In genomic region chr19:4537953-4538600, GRCh38 we compare ENCODE assay signal across 22 cellular contexts. TPM values are rescaled to one million over a fixed set of nuclear protein-coding genes. Genes with fewer than 3 reads are reported as not detected.
DNase-seq lines count a peak whose midpoint lies in the region; ATAC-seq, FAIRE-seq and TF ChIP-seq lines count a peak whose summit lies in the region.
"Had no signal": no experiment of that assay in that cellular context is flagged by ENCODE, and none has a peak within 500 bp of the region (broad histone marks: within the 10 kb centered on the region; RNA-seq: fewer than 3 reads in every experiment).

No MANE protein-coding gene starts in this region.

- no peak overlapping the region for H3K27ac Mint-ChIP-seq in H9
- H3K27ac Mint-ChIP-seq: activated naive CD8-positive, alpha-beta T cell; stimulated activated naive CD8-positive, alpha-beta T cell treated with anti-CD3 and anti-CD28 coated beads, Interleukin-15, amount 100 ng/mL, for 72 hours; T-helper 17 cell had no signal

- H3K4me2 ChIP-seq in H9 (ENCODE audit: insufficient read depth, insufficient read length, low read length) = no peak overlapping the region

- no peak overlapping the region for H3K4me3 Mint-ChIP-seq in H9
- H3K4me3 Mint-ChIP-seq: activated naive CD8-positive, alpha-beta T cell; stimulated activated naive CD8-positive, alpha-beta T cell treated with anti-CD3 and anti-CD28 coated beads, Interleukin-15, amount 100 ng/mL, for 72 hours; T-helper 17 cell had no signal

- no peak overlapping the region for H4K5ac ChIP-seq in H9 (ENCODE audit: insufficient read length, low read depth, low read length)

- peaks cover 3% of the 10 kb centered on the region for H3K23me2 ChIP-seq in H9 (ENCODE audit: insufficient read length, low read depth, low read length, poor library complexity, severe bottlenecking)

- no peak overlapping the region for H3K18ac ChIP-seq in H9 (ENCODE audit: insufficient read length, low read depth, low read length)

- H3K79me2 ChIP-seq in H9 (ENCODE audit: insufficient read depth, low read length) = no peaks in the 10 kb centered on the region

- ATAC-seq in body of pancreas (no peak), pancreas (no peak), GM18517 (IDR thresholded peaks at IDR 0.05; ENCODE audit: unreplicated experiment) (no peak)
- ATAC-seq: stimulated activated naive CD8-positive, alpha-beta T cell treated with anti-CD3 and anti-CD28 coated beads, Interleukin-15, amount 100 ng/mL, for 72 hours; T-helper 17 cell had no signal

- no peak overlapping the region; the same call in 1 of the 2 replicates for H3K14ac ChIP-seq in H9 (ENCODE audit: insufficient read depth, low read length)

- no peaks in the 10 kb centered on the region for H3K79me1 ChIP-seq in H9 (ENCODE audit: insufficient read depth, low read depth, low read length, poor library complexity, severe bottlenecking)

- no peak overlapping the region for H3K4ac ChIP-seq in H9 (ENCODE audit: low read depth, low read length)

- no peak for TF ChIP-seq POLR2A in body of pancreas (IDR thresholded peaks at IDR 0.05)

- no peaks in the 10 kb centered on the region for H4K20me1 ChIP-seq in H9 (ENCODE audit: control insufficient read depth, insufficient read depth, insufficient read length)

- H3K27me3 Mint-ChIP-seq in H9 (ENCODE audit: low read depth) = peaks cover 47% of the 10 kb centered on the region
- H3K27me3 Mint-ChIP-seq: activated naive CD8-positive, alpha-beta T cell had no signal

- H3K9me3 Mint-ChIP-seq in H9 = peaks cover 0 to 4% of the 10 kb centered on the region in 2 experiments; a peak in 2 of 5 replicates
- H3K9me3 Mint-ChIP-seq: stimulated activated naive CD8-positive, alpha-beta T cell treated with anti-CD3 and anti-CD28 coated beads, Interleukin-15, amount 100 ng/mL, for 72 hours had no signal

- H2BK5ac ChIP-seq in H9 (ENCODE audit: insufficient read length, low read length) = no peak overlapping the region

- H3K4me1 ChIP-seq in H9 (ENCODE audit: insufficient read depth, low read length) (no peaks in the 10 kb centered on the region), body of pancreas (peaks cover 81% of the 10 kb centered on the region), pancreas (peaks cover 8 to 36% (median 19%) of the 10 kb centered on the region in 3 donors)

- H3K9me3 ChIP-seq in H9 (ENCODE audit: control insufficient read depth, low read depth, low read length) (no peaks in the 10 kb centered on the region), body of pancreas (no peaks in the 10 kb centered on the region), pancreas (no peaks in the 10 kb centered on the region)
- H3K9me3 ChIP-seq: ascending aorta, transverse colon had no signal

- in situ Hi-C loops in brain microvascular endothelial cell (cut with HindIII; ENCODE audit: low pct_ligation_motif_present, low sequenced_read_pairs) = no loop called here

- no peaks in the 10 kb centered on the region for H3K36me3 Mint-ChIP-seq in H9 (ENCODE audit: insufficient read depth in 1 of 3, low read depth in 3 of 3)
- H3K36me3 Mint-ChIP-seq: activated naive CD8-positive, alpha-beta T cell had no signal

- no peak overlapping the region for H3K56ac ChIP-seq in H9 (ENCODE audit: insufficient read length, low read depth, low read length)

- intact Hi-C loops in body of pancreas (cut with DNase I) = no loop called here
- intact Hi-C loops in pancreas (cut with DNase I) = no loop called here

- H3K9ac ChIP-seq in H9 (ENCODE audit: extremely low read depth, insufficient read length, low read length) = no peak overlapping the region

- H3K27me3 ChIP-seq in H9 (ENCODE audit: insufficient read depth, low read length) (no peaks in the 10 kb centered on the region; the same call in 1 of the 2 replicates), body of pancreas (no peaks in the 10 kb centered on the region), pancreas (no peaks in the 10 kb centered on the region), brain microvascular endothelial cell (replicated peaks) (peaks cover 6% of the 10 kb centered on the region)
- H3K27me3 ChIP-seq: ascending aorta had no signal

- H4K91ac ChIP-seq in H9 (ENCODE audit: insufficient read length, low read depth, low read length) = no peak overlapping the region

- H3K27ac ChIP-seq in H9 (ENCODE audit: insufficient read length, low read depth, low read length) (no peak overlapping the region), body of pancreas (peak overlapping the region in 3 of 4 donors; percentile 82 to 90 (median 88)), pancreas (peak overlapping the region in 3 of 4 donors; percentile 24 to 88 (median 87)), brain microvascular endothelial cell (no peak overlapping the region)
- H3K27ac ChIP-seq: ascending aorta, SK-N-MC, transverse colon, VCaP had no signal

- no peak overlapping the region for H2AFZ ChIP-seq in H9 (ENCODE audit: low read length)

- H4K8ac ChIP-seq in H9 (replicated peaks; ENCODE audit: insufficient read length, low read depth, low read length) = no peak overlapping the region

- H3K23ac ChIP-seq in H9 (ENCODE audit: insufficient read length, low read depth, low read length) = no peak overlapping the region

- H3K36me3 ChIP-seq in body of pancreas (replicated peaks in 1 of 2; ENCODE audit: insufficient read depth in 1 of 2, low read depth in 2 of 2) (no peaks in the 10 kb centered on the region), pancreas (no peaks in the 10 kb centered on the region), brain microvascular endothelial cell (replicated peaks) (no peaks in the 10 kb centered on the region)
- H3K36me3 ChIP-seq: ascending aorta, transverse colon had no signal

- no CpG with 5 or more reads among the region's 27 CpGs for WGBS in H9 (ENCODE audit: extremely low coverage, insufficient read length, low lambda C conversion rate)
- 83 to 84% methylated on average over 11 to 27 of the region's 27 CpGs for WGBS in body of pancreas, 2 donors
- WGBS in pancreas, 2 donors = 66 to 75% methylated on average over 27 of the region's 27 CpGs

- DNase-seq in DMS153 treated with DMSO at 0.1 percent for 48 hours (lab: John Stamatoyannopoulos, UW; ENCODE audit: unreplicated experiment) (peak; percentile 14), DMS153 (lab: John Stamatoyannopoulos, UW) (no peak), H9 (peak; percentile 64), body of pancreas (no peak), pancreas (peak in 1 of 6 donors; percentile 77), brain microvascular endothelial cell (no peak), HuH-7 (ENCODE audit: low spot score) (no peak)
- DNase-seq: 8988T; foreskin fibroblast; IMR-90; islet precursor cell; occipital lobe; stimulated activated CD4-positive, alpha-beta T cell treated with anti-CD3 and anti-CD28 coated beads, Interleukin-12 subunit alpha, Interleukin-12 subunit beta, amount 100 ng/mL, for 4 hours; stimulated activated naive CD8-positive, alpha-beta T cell treated with anti-CD3 and anti-CD28 coated beads, Interleukin-15, amount 100 ng/mL, for 72 hours; T-helper 17 cell; transverse colon had no signal

- no peak overlapping the region for H2BK120ac ChIP-seq in H9 (ENCODE audit: low read depth, low read length, poor library complexity, severe bottlenecking)

- H2BK15ac ChIP-seq in H9 (ENCODE audit: low read depth, low read length) = no peak overlapping the region

- H3K4me1 Mint-ChIP-seq in H9 = peaks cover 6 to 15% of the 10 kb centered on the region in 2 experiments
- H3K4me1 Mint-ChIP-seq: T-helper 17 cell had no signal

- no peak for FAIRE-seq in pancreas (lab: Jason Lieb, UNC)

- no peak overlapping the region for H2BK12ac ChIP-seq in H9 (ENCODE audit: insufficient read length, low read depth, low read length)

- H3K4me3 ChIP-seq in body of pancreas (no peak overlapping the region), pancreas (peak overlapping the region in 1 of 4 donors; percentile 58), brain microvascular endothelial cell (ENCODE audit: low read depth, low read length) (no peak overlapping the region)
- H3K4me3 ChIP-seq: ascending aorta, SK-N-MC, transverse colon had no signal

- peak; percentile 43 for TF ChIP-seq CTCF in H9 (conservative IDR thresholded peaks at IDR 0.05)
- TF ChIP-seq CTCF in body of pancreas (IDR thresholded peaks at IDR 0.05) = no peak
- no peak for TF ChIP-seq CTCF in pancreas (IDR thresholded peaks at IDR 0.05)
- no peak for TF ChIP-seq CTCF in brain microvascular endothelial cell (IDR thresholded peaks at IDR 0.05; ENCODE audit: low read depth, low read length, missing control alignments)

- no peak overlapping the region for H3T11ph ChIP-seq in H9 (ENCODE audit: low read length)

- no peak overlapping the region for H2AK5ac ChIP-seq in H9 (ENCODE audit: insufficient read length, low read length)

- H2BK20ac ChIP-seq in H9 (ENCODE audit: low read depth, low read length, poor library complexity, severe bottlenecking) = no peak overlapping the region

RNA-seq across cellular contexts. Expression of gene LRG1, which starts 1.8 kb away (rescaled TPM):
- total RNA-seq in H9 (2021) (0.24 and 0.50 TPM in 2 replicates), body of pancreas (10 to 100 TPM in 1 of 2 donors, 1 to 10 TPM in 1; 8.8 to 21.1 TPM), pancreas (10 to 100 TPM in 5 of 6 donors, 1 to 10 TPM in 1; 7.9 to 53.6 (median 14.8) TPM)
- 10 to 100 TPM; 22.1 to 36.4 TPM for polyA plus RNA-seq in pancreas
- total RNA-seq: IMR-90, occipital lobe had no signal
- polyA plus RNA-seq: IMR-90 had no signal

RNA-seq across cellular contexts. Expression of gene PLIN5, which starts 3.1 kb away (rescaled TPM):
- total RNA-seq in H9 (2021) (2.7 and 3.9 TPM in 2 replicates), body of pancreas (100 to 1,000 TPM in 1 of 2 donors, 10 to 100 TPM in 1; 72.9 to 132 TPM), pancreas (10 to 100 TPM; 30.6 to 80.2 (median 41.3) TPM)
- 100 to 1,000 TPM; 193 to 533 TPM for polyA plus RNA-seq in pancreas
- total RNA-seq: IMR-90, T-helper 17 cell had no signal
- polyA plus RNA-seq: IMR-90 had no signal

RNA-seq across cellular contexts. Expression of gene PLIN4, which starts 19.8 kb away (rescaled TPM):
- 0.90 and 1.1 TPM in 2 replicates for total RNA-seq in H9 (2021)
- total RNA-seq in body of pancreas = 100 to 1,000 TPM in 1 of 2 donors, 10 to 100 TPM in 1; 18.9 to 125 TPM
- 10 to 100 TPM in 3 of 6 donors, 1 to 10 TPM in 3; 2.2 to 17.8 (median 9.2) TPM for total RNA-seq in pancreas
- 100 to 1,000 TPM in 1 of 2 donors, 10 to 100 TPM in 1; 23.6 to 138 TPM for polyA plus RNA-seq in pancreas
- total RNA-seq: epithelial cell of proximal tubule, T-helper 17 cell had no signal

RNA-seq across cellular contexts. Expression of gene SEMA6B, which starts 21.4 kb away (rescaled TPM):
- total RNA-seq in H9 (2021) = 38.4 and 38.7 TPM in 2 replicates
- total RNA-seq in body of pancreas = 10 to 100 TPM in 1 of 2 donors, 1 to 10 TPM in 1; 6.0 to 11.5 TPM
- 1 to 10 TPM; 2.2 to 4.7 (median 2.5) TPM for total RNA-seq in pancreas
- polyA plus RNA-seq in pancreas = 1 to 10 TPM; 4.4 TPM
- total RNA-seq: epithelial cell of proximal tubule had no signal

Comparison
In these comparisons a context has a peak if more than half of its experiments do, and no peak if none do; other contexts are left out.
1. DNase-seq: peak in DMS153 treated with DMSO at 0.1 percent for 48 hours (single experiment) and H9 (single experiment); none in DMS153 (single experiment), body of pancreas (0 of 4), brain microvascular endothelial cell (single experiment) and HuH-7 (single experiment).
2. H3K27ac ChIP-seq: peak in body of pancreas (3 of 4) and pancreas (3 of 4); none in H9 (single experiment) and brain microvascular endothelial cell (single experiment).